17 cellular contexts compared by ENCODE assay signal in genomic region chr10:63257784-63258183, GRCh38.
DNase-seq lines count a peak whose midpoint lies in the region; ATAC-seq and TF ChIP-seq lines count a peak whose summit lies in the region.
"Had no signal": no experiment of that assay in that cellular context is flagged by ENCODE, and none has a peak within 500 bp of the region (broad histone marks: within the 10 kb centered on the region; RNA-seq: fewer than 3 reads in every experiment).

No MANE protein-coding gene starts in this region.

- no peaks in the 10 kb centered on the region for H3K27me3 ChIP-seq in A673 (replicated peaks; ENCODE audit: insufficient read depth, low read depth, low read length, poor library complexity)
- no peaks in the 10 kb centered on the region for H3K27me3 ChIP-seq in CD4-positive, alpha-beta memory T cell (ENCODE audit: insufficient read depth, low read length)
- H3K27me3 ChIP-seq: SJCRH30 had no signal

- H3K36me3 Mint-ChIP-seq in CD4-positive, alpha-beta memory T cell = peaks cover 29 to 48% of the 10 kb centered on the region in 2 donors
- H3K36me3 Mint-ChIP-seq in WTC11 (peaks cover 52% of the 10 kb centered on the region), mesothelial cell of epicardium (peaks cover 23% of the 10 kb centered on the region)

- TF ChIP-seq CTCF in A673 (conservative IDR thresholded peaks at IDR 0.05; ENCODE audit: low read depth, low read length) = no peak
- TF ChIP-seq CTCF in WTC11 (IDR thresholded peaks at IDR 0.05) = no peak
- no peak for TF ChIP-seq CTCF in mesothelial cell of epicardium (IDR thresholded peaks at IDR 0.05; ENCODE audit: unreplicated experiment)

- DNase-seq in A673 (ENCODE audit: low spot score) (no peak), WTC11 (ENCODE audit: low spot score) (no peak), mesothelial cell of epicardium (ENCODE audit: low spot score in 2 of 2, unreplicated experiment in 2 of 2) (no peak), AG08396 (ENCODE audit: low spot score) (no peak)
- DNase-seq in CD4-positive, alpha-beta memory T cell = no peak
- DNase-seq in activated CD4-positive, alpha-beta T cell treated with anti-CD3 and anti-CD28 coated beads, Interleukin-2, amount 50 U/mL, for 4 hours = no peak
- DNase-seq: activated naive CD4-positive, alpha-beta T cell treated with Interleukin-2 at 50 U/mL for 16 hours; effector memory CD4-positive, alpha-beta T cell; H9; NCI-H1105; NCI-H226; nephron progenitor cell; SJCRH30; stimulated activated CD4-positive, alpha-beta T cell treated with anti-CD3 and anti-CD28 coated beads, Interleukin-4, amount 100 ng/mL, for 24 hours had no signal

- H3K4me3 ChIP-seq in A673 (ENCODE audit: low read depth, low read length, poor library complexity, severe bottlenecking) = no peak overlapping the region
- H3K4me3 ChIP-seq in CD4-positive, alpha-beta memory T cell (ENCODE audit: low read length in 2 of 2) = no peak overlapping the region
- H3K4me3 ChIP-seq: SJCRH30 had no signal

- no peaks in the 10 kb centered on the region for H3K9me3 ChIP-seq in A673 (ENCODE audit: low read depth, low read length, poor library complexity, severe bottlenecking)
- H3K9me3 ChIP-seq in CD4-positive, alpha-beta memory T cell (ENCODE audit: control insufficient read depth in 1 of 2, low read length in 2 of 2) = no peaks in the 10 kb centered on the region
- H3K9me3 ChIP-seq: SJCRH30 had no signal

- POLR2A ChIA-PET in A673 (lab: Charles Lee; ENCODE audit: low non-redundant PET) (no interaction called here), WTC11 (lab: Charles Lee) (interaction anchor here (0.6 to 2.2 kb wide), 2 partner anchors 12 to 122 kb away, joined by 3 to 8 read pairs; no protein-coding TSS in a partner anchor)
- POLR2A ChIA-PET in CD4-positive, alpha-beta memory T cell (lab: Charles Lee; ENCODE audit: partially characterized antibody) = interaction anchor here (1.0 to 6.0 kb wide), 2 partner anchors 10 to 16 kb away, joined by 3 to 50 read pairs; no protein-coding TSS in a partner anchor

- H3K4me3 Mint-ChIP-seq in CD4-positive, alpha-beta memory T cell = peak overlapping the region in 6 of 8 donors; percentile 3 to 56 (median 14)
- H3K4me3 Mint-ChIP-seq in WTC11 (peak overlapping the region; percentile 22), mesothelial cell of epicardium (no peak overlapping the region)
- H3K4me3 Mint-ChIP-seq: nephron progenitor cell, type B pancreatic cell had no signal

- peaks cover 60 to 94% (median 76%) of the 10 kb centered on the region in 4 donors for H3K4me1 Mint-ChIP-seq in CD4-positive, alpha-beta memory T cell
- H3K4me1 Mint-ChIP-seq in WTC11 (peaks cover 81% of the 10 kb centered on the region), mesothelial cell of epicardium (peaks cover 38% of the 10 kb centered on the region)

- peaks cover 63% of the 10 kb centered on the region for H3K4me1 ChIP-seq in A673 (ENCODE audit: insufficient read depth, low read length, poor library complexity, severe bottlenecking)
- peaks cover 93% of the 10 kb centered on the region for H3K4me1 ChIP-seq in CD4-positive, alpha-beta memory T cell (ENCODE audit: insufficient read depth, low read length)

- peak overlapping the region in 4 of 7 donors; percentile 0 to 35 (median 10) for H3K27ac Mint-ChIP-seq in CD4-positive, alpha-beta memory T cell
- H3K27ac Mint-ChIP-seq in WTC11 = peak overlapping the region; percentile 76
- peak overlapping the region; percentile 13 for H3K27ac Mint-ChIP-seq in mesothelial cell of epicardium

- H3K9me3 Mint-ChIP-seq in CD4-positive, alpha-beta memory T cell = peaks cover 0 to 1% (median 0%) of the 10 kb centered on the region in 8 donors
- no peaks in the 10 kb centered on the region for H3K9me3 Mint-ChIP-seq in WTC11
- no peaks in the 10 kb centered on the region for H3K9me3 Mint-ChIP-seq in mesothelial cell of epicardium
- H3K9me3 Mint-ChIP-seq: H9 had no signal

- peak overlapping the region; percentile 20 for H3K27ac ChIP-seq in A673 (ENCODE audit: low read depth, low read length, poor library complexity, severe bottlenecking)
- no peak overlapping the region for H3K27ac ChIP-seq in CD4-positive, alpha-beta memory T cell (ENCODE audit: low read depth, low read length)
- H3K27ac ChIP-seq: C4-2B, SJCRH30 had no signal

- intact Hi-C loops in A673 (cut with micrococcal nuclease; ENCODE audit: unreplicated experiment) = no loop called here
- intact Hi-C loops in CD4-positive, alpha-beta memory T cell (cut with micrococcal nuclease) = loop anchor here (2.0 kb wide), 1 partner anchor 15 kb away; no protein-coding TSS in a partner anchor

- CTCF ChIA-PET in A673 (lab: Charles Lee) = no interaction called here
- CTCF ChIA-PET in CD4-positive, alpha-beta memory T cell (lab: Charles Lee; ENCODE audit: partially characterized antibody) = interaction anchor here (1.0 to 1.5 kb wide), 2 partner anchors 13 to 42 kb away, joined by 3 read pairs; no protein-coding TSS in a partner anchor
- CTCF ChIA-PET in WTC11 (lab: Charles Lee) = interaction anchor here (1.3 kb wide), 1 partner anchor 371 kb away, joined by 3 read pairs; no protein-coding TSS in a partner anchor

- no peaks in the 10 kb centered on the region for H3K27me3 Mint-ChIP-seq in CD4-positive, alpha-beta memory T cell
- H3K27me3 Mint-ChIP-seq in WTC11 (ENCODE audit: low read depth) = no peaks in the 10 kb centered on the region
- H3K27me3 Mint-ChIP-seq in mesothelial cell of epicardium (ENCODE audit: low read depth) = no peaks in the 10 kb centered on the region
- H3K27me3 Mint-ChIP-seq: type B pancreatic cell had no signal

- ATAC-seq in WTC11 = no peak
- no peak for ATAC-seq in GM21390 (IDR thresholded peaks at IDR 0.05; ENCODE audit: unreplicated experiment)

- H3K36me3 ChIP-seq in A673 (ENCODE audit: insufficient read depth, low read length, poor library complexity, severe bottlenecking) = peaks cover 6% of the 10 kb centered on the region
- H3K36me3 ChIP-seq in CD4-positive, alpha-beta memory T cell (ENCODE audit: insufficient read depth, low read length) = no peaks in the 10 kb centered on the region

- no TSS peak for BruUV-seq in A673 (replicated peaks; lab: Mats Ljungman, UMichigan)

TF ChIP-seq in WTC11, 78 proteins besides CTCF, POLR2A, EP300 and RAD21:
- TF ChIP-seq GABPB1 (CRISPR knock-in tag; IDR thresholded peaks at IDR 0.05) (no peak), FOXP1 (CRISPR knock-in tag; IDR thresholded peaks at IDR 0.05; ENCODE audit: borderline replicate concordance) (no peak), ZNF232 (CRISPR knock-in tag; IDR thresholded peaks at IDR 0.05) (no peak), ETV6 (CRISPR knock-in tag; IDR thresholded peaks at IDR 0.05) (no peak), KAT7 (CRISPR knock-in tag; IDR thresholded peaks at IDR 0.05; ENCODE audit: borderline replicate concordance) (no peak), ATF6 (CRISPR knock-in tag; IDR thresholded peaks at IDR 0.05) (no peak), IRF2 (CRISPR knock-in tag; IDR thresholded peaks at IDR 0.05; ENCODE audit: borderline replicate concordance, low read depth) (no peak), ZNF425 (CRISPR knock-in tag; conservative IDR thresholded peaks at IDR 0.05) (no peak), JAZF1 (CRISPR knock-in tag; IDR thresholded peaks at IDR 0.05) (no peak), NFYB (CRISPR knock-in tag; conservative IDR thresholded peaks at IDR 0.05; ENCODE audit: low read depth) (no peak), ZBTB43 (CRISPR knock-in tag; IDR thresholded peaks at IDR 0.05) (no peak), OVOL2 (CRISPR knock-in tag; IDR thresholded peaks at IDR 0.05; ENCODE audit: borderline replicate concordance) (no peak), NFATC4 (CRISPR knock-in tag; IDR thresholded peaks at IDR 0.05) (no peak)
TF ChIP-seq in WTC11: peak in this region for 0.

Comparison
In these comparisons a context has a peak if more than half of its experiments do, and no peak if none do; other contexts are left out.
1. H3K27ac Mint-ChIP-seq: peak in every context shown above with its lines; median percentile 76 in WTC11; 13 in mesothelial cell of epicardium; 10 in CD4-positive, alpha-beta memory T cell.